In the genomic region with DNA sequence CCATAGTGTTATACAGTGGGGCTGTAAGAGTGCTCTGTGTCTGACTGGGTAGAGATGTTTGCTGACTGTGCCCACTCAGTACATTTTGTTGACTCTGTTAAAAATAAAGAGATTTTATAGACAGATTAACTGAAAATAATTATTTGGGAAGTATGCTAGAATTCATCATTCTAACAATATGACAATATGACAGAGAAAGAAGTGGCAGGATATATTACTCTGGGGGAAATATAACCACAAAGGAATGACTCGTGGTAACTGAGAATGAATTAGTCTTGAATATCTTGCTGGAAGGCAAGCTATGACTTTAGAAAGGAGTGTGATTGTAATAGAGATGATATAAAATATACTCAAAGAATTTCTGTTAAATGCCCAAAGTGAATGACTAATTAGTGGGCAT, we compare ENCODE assay signal across 1 cellular context.
TF ChIP-seq lines count a peak whose summit lies in the region.

No MANE protein-coding gene starts in this region.

TF ChIP-seq in SK-N-SH, 30 proteins besides CTCF, POLR2A, EP300 and RAD21 (continued from another document):
- TF ChIP-seq SMC3 (IDR thresholded peaks at IDR 0.05; ENCODE audit: low read depth, low read length) = no peak
